ENCODE assay signal across 7 cellular contexts in the genomic region with DNA sequence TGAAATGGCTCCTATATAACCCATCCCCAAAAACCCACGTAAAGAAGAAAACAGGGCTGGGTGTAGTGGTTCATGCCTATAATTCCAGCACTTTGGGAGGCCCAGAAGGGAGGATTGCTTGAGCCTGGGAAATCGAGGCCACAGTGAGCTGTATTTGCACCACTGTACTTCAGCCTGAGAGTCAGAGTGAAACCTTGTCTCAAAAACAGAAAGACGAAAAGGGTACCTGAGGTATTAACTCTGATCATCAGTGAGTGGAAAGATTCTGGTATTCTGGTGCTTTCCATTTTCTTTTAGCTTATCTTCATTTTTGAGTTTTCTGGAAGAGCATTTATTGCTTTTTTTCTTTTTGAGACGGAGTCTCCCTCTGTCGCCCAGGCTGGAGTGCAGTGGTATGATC.
DNase-seq lines count a peak whose midpoint lies in the region; ATAC-seq, FAIRE-seq and TF ChIP-seq lines count a peak whose summit lies in the region.
"Not testable (repeated sequence)": the region's sequence is repeated elsewhere in the genome, so short reads cannot be mapped to it uniquely, and the experiment has no call there.

No MANE protein-coding gene starts in this region.

- ATAC-seq in GM18517 (IDR thresholded peaks at IDR 0.05; ENCODE audit: unreplicated experiment) (peak; percentile 59), GM19023 (IDR thresholded peaks at IDR 0.05; ENCODE audit: unreplicated experiment) (peak; percentile 47), GM21576 (IDR thresholded peaks at IDR 0.05; ENCODE audit: unreplicated experiment) (peak; percentile 65), HG02759 (IDR thresholded peaks at IDR 0.05; ENCODE audit: unreplicated experiment) (peak; percentile 64), HG02973 (IDR thresholded peaks at IDR 0.05; ENCODE audit: unreplicated experiment) (peak; percentile 50), HG03378 (IDR thresholded peaks at IDR 0.05; ENCODE audit: unreplicated experiment) (peak; percentile 48)
- ATAC-seq in K562, result not testable (repeated sequence)

- H3K79me2 ChIP-seq in K562 (ENCODE audit: control insufficient read depth, insufficient read depth, low read length), result not testable (repeated sequence)

- POLR2A ChIA-PET in K562 (lab: Yijun Ruan, JAX), result not testable (repeated sequence)

- intact Hi-C loops in K562 (cut with micrococcal nuclease), result not testable (repeated sequence)

- H3K36me3 ChIP-seq in K562 (ENCODE audit: control insufficient read depth, insufficient read depth, low read length), result peaks cover 30% of the 10 kb centered on the region; the same call in 1 of the 3 replicates

- H3K9me3 ChIP-seq in K562 (replicated peaks; ENCODE audit: control insufficient read depth, insufficient read depth, low read depth, low read length), result not testable (repeated sequence)

- TF ChIP-seq EP300 in K562 (IDR thresholded peaks at IDR 0.05; ENCODE audit: low read length), result not testable (repeated sequence)

- not testable (repeated sequence) for TF ChIP-seq RAD21 in K562 (CRISPR knock-in tag; conservative IDR thresholded peaks at IDR 0.05 in 1 of 2, IDR thresholded peaks at IDR 0.05 in 1 of 2)

- not testable (repeated sequence) for H3K27me3 ChIP-seq in K562 (ENCODE audit: control insufficient read depth in 2 of 2, insufficient read depth in 2 of 2, low read length in 2 of 2)

- not testable (repeated sequence) for DNase-seq in K562 (ENCODE audit: extremely low read depth in 1 of 4, low spot score in 3 of 4)

- H3K4me2 ChIP-seq in K562 (ENCODE audit: insufficient read depth, low read length), result not testable (repeated sequence)

- TSS peak; percentile 31 for BruUV-seq in K562 (replicated peaks; lab: Mats Ljungman, UMichigan)

- CTCF ChIA-PET in K562 (lab: Yijun Ruan, JAX; ENCODE audit: low intra/inter-chr PET ratio), result not testable (repeated sequence)

- not testable (repeated sequence) for H3K9ac ChIP-seq in K562 (ENCODE audit: insufficient read depth in 1 of 2, low read depth in 2 of 2, low read length in 2 of 2)

- no CpG with 5 or more reads among the region's 5 CpGs for WGBS in K562 (ENCODE audit: insufficient coverage, low coverage, missing lambda C conversion rate)

- H3K4me1 ChIP-seq in K562 (replicated peaks in 1 of 2; ENCODE audit: control insufficient read depth in 2 of 2, insufficient read depth in 2 of 2, low read length in 2 of 2), result not testable (repeated sequence)

- not testable (repeated sequence) for TF ChIP-seq POLR2A in K562 (conservative IDR thresholded peaks at IDR 0.05)

- not testable (repeated sequence) for H4K20me1 ChIP-seq in K562 (replicated peaks; ENCODE audit: control insufficient read depth, insufficient read depth, low read length)

- not testable (repeated sequence) for TF ChIP-seq CTCF in K562 (IDR thresholded peaks at IDR 0.05 in 2 of 3, conservative IDR thresholded peaks at IDR 0.05 in 1 of 3; ENCODE audit: insufficient read depth in 2 of 3, low read depth in 1 of 3, low read length in 3 of 3)

- in situ Hi-C loops in K562 (cut with MboI), result not testable (repeated sequence)

- not testable (repeated sequence) for H2AFZ ChIP-seq in K562 (ENCODE audit: low read depth, low read length)

- not testable (repeated sequence) for H3K4me3 ChIP-seq in K562

- FAIRE-seq in K562 (lab: Jason Lieb, UNC), result not testable (repeated sequence)

- H3K9me1 ChIP-seq in K562 (ENCODE audit: control insufficient read depth, insufficient read depth, low read length), result not testable (repeated sequence)

- not testable (repeated sequence) for H3K27ac ChIP-seq in K562 (ENCODE audit: extremely low read depth, low read depth, low read length)
